In genomic region chr2:218229851-218230250, GRCh38 we compare ENCODE assay signal across 8 cellular contexts. TPM values are rescaled to one million over a fixed set of nuclear protein-coding genes. Genes with fewer than 3 reads are reported as not detected.
DNase-seq lines count a peak whose midpoint lies in the region; ATAC-seq, FAIRE-seq and TF ChIP-seq lines count a peak whose summit lies in the region.

No MANE protein-coding gene starts in this region.

- DNase-seq in CD8-positive, alpha-beta memory T cell, result no peak
- peak; percentile 40 for DNase-seq in NB4 (ENCODE audit: low read depth)
- DNase-seq in mammary epithelial cell, result peak; percentile 82
- DNase-seq in natural killer cell treated with Interleukin-12 subunit alpha and Interleukin-12 subunit beta and Interleukin-15 and Interleukin-18, amount 100 ng/mL, for 72 hours (ENCODE audit: low spot score), result no peak
- DNase-seq in HEK293T (ENCODE audit: extremely low spot score), result no peak
- DNase-seq in frontal cortex (ENCODE audit: low spot score in 2 of 2), result no peak
- no peak for DNase-seq in H9

- no peaks in the 10 kb centered on the region for H3K9me3 ChIP-seq in CD8-positive, alpha-beta memory T cell (ENCODE audit: low read length)
- H3K9me3 ChIP-seq in mammary epithelial cell (replicated peaks; ENCODE audit: insufficient read depth, low read length), result no peaks in the 10 kb centered on the region
- H3K9me3 ChIP-seq in H9 (ENCODE audit: control insufficient read depth, low read depth, low read length), result no peaks in the 10 kb centered on the region

- H2AFZ ChIP-seq in mammary epithelial cell (ENCODE audit: low read depth, low read length), result no peak overlapping the region
- H2AFZ ChIP-seq in H9 (ENCODE audit: low read length), result no peak overlapping the region

- H3K4ac ChIP-seq in H9 (ENCODE audit: low read depth, low read length), result no peak overlapping the region

- no peak overlapping the region for H4K8ac ChIP-seq in H9 (replicated peaks; ENCODE audit: insufficient read length, low read depth, low read length)

- peaks cover 52% of the 10 kb centered on the region for H3K36me3 ChIP-seq in CD8-positive, alpha-beta memory T cell (ENCODE audit: insufficient read depth, low read length)
- peaks cover 52% of the 10 kb centered on the region for H3K36me3 ChIP-seq in mammary epithelial cell (ENCODE audit: insufficient read depth, low read length)

- H3K23me2 ChIP-seq in H9 (ENCODE audit: insufficient read length, low read depth, low read length, poor library complexity, severe bottlenecking), result no peaks in the 10 kb centered on the region

- no TSS peak for BruUV-seq in mammary epithelial cell (replicated peaks; lab: Mats Ljungman, UMichigan)

- H4K20me1 ChIP-seq in mammary epithelial cell (ENCODE audit: insufficient read depth, low read length) (peaks cover 4% of the 10 kb centered on the region), H9 (ENCODE audit: control insufficient read depth, insufficient read depth, insufficient read length) (no peaks in the 10 kb centered on the region)

- no peak for FAIRE-seq in frontal cortex (lab: Jason Lieb, UNC)

- H3T11ph ChIP-seq in H9 (ENCODE audit: low read length), result no peak overlapping the region

- no peak overlapping the region for H3K27ac ChIP-seq in CD8-positive, alpha-beta memory T cell (ENCODE audit: low read depth, low read length)
- peak overlapping the region; percentile 76 for H3K27ac ChIP-seq in mammary epithelial cell (ENCODE audit: insufficient read depth, low read depth, low read length)
- H3K27ac ChIP-seq in H9 (ENCODE audit: insufficient read length, low read depth, low read length), result no peak overlapping the region

- H3K27me3 Mint-ChIP-seq in CD8-positive, alpha-beta memory T cell, result no peaks in the 10 kb centered on the region
- no peaks in the 10 kb centered on the region for H3K27me3 Mint-ChIP-seq in natural killer cell treated with Interleukin-12 subunit alpha and Interleukin-12 subunit beta and Interleukin-15 and Interleukin-18, amount 100 ng/mL, for 72 hours
- H3K27me3 Mint-ChIP-seq in H9 (ENCODE audit: low read depth), result no peaks in the 10 kb centered on the region

- H2BK5ac ChIP-seq in H9 (ENCODE audit: insufficient read length, low read length), result no peak overlapping the region

- H3K4me2 ChIP-seq in mammary epithelial cell (ENCODE audit: insufficient read depth, low read depth, low read length) (peak overlapping the region; percentile 73), H9 (ENCODE audit: insufficient read depth, insufficient read length, low read length) (no peak overlapping the region)

- no peak overlapping the region for H3K23ac ChIP-seq in H9 (ENCODE audit: insufficient read length, low read depth, low read length)

- no peak overlapping the region for H4K91ac ChIP-seq in H9 (ENCODE audit: insufficient read length, low read depth, low read length)

- TF ChIP-seq CTCF in NB4 (IDR thresholded peaks at IDR 0.05; ENCODE audit: low read depth, low read length) (no peak), mammary epithelial cell (conservative IDR thresholded peaks at IDR 0.05 in 1 of 2, IDR thresholded peaks at IDR 0.05 in 1 of 2; ENCODE audit: extremely low read depth in 1 of 2, insufficient read depth in 1 of 2, low read depth in 1 of 2, low read length in 2 of 2) (no peak), H9 (conservative IDR thresholded peaks at IDR 0.05) (no peak)

- dilution Hi-C loops in mammary epithelial cell (cut with HindIII; ENCODE audit: low sequenced_read_pairs), result no loop called here

- intact Hi-C loops in mammary epithelial cell (cut with micrococcal nuclease), result loop anchor here (1.0 kb wide), 2 partner anchors 8 to 13 kb away; partner anchors contain the start of gene ARPC2

- no peak overlapping the region for H2BK12ac ChIP-seq in H9 (ENCODE audit: insufficient read length, low read depth, low read length)

- H3K79me2 ChIP-seq in mammary epithelial cell (ENCODE audit: insufficient read depth, low read length) (peaks cover 80% of the 10 kb centered on the region), H9 (ENCODE audit: insufficient read depth, low read length) (peaks cover 2% of the 10 kb centered on the region; the same call in 1 of the 2 replicates)

- no peak overlapping the region for H2BK20ac ChIP-seq in H9 (ENCODE audit: low read depth, low read length, poor library complexity, severe bottlenecking)

- peaks cover 20 to 88% (median 32%) of the 10 kb centered on the region in 3 donors for H3K36me3 Mint-ChIP-seq in CD8-positive, alpha-beta memory T cell
- peaks cover 64% of the 10 kb centered on the region for H3K36me3 Mint-ChIP-seq in natural killer cell treated with Interleukin-12 subunit alpha and Interleukin-12 subunit beta and Interleukin-15 and Interleukin-18, amount 100 ng/mL, for 72 hours
- peaks cover 44 to 90% (median 82%) of the 10 kb centered on the region in 3 experiments for H3K36me3 Mint-ChIP-seq in H9 (ENCODE audit: insufficient read depth in 1 of 3, low read depth in 3 of 3)

- no peak overlapping the region for H3K56ac ChIP-seq in H9 (ENCODE audit: insufficient read length, low read depth, low read length)

- H3K79me1 ChIP-seq in H9 (ENCODE audit: insufficient read depth, low read depth, low read length, poor library complexity, severe bottlenecking), result peaks cover 2% of the 10 kb centered on the region

- POLR2A ChIA-PET in CD8-positive, alpha-beta memory T cell (lab: Charles Lee), result interaction anchor here (0.6 to 2.5 kb wide), 7 partner anchors 9 to 976 kb away, joined by 3 to 10 read pairs (median 3); partner anchors contain the start of genes AAMP, ARPC2 and ZFAND2B
- POLR2A ChIA-PET in HEK293T (lab: Yijun Ruan, JAX), result interaction anchor here (1.4 to 1.5 kb wide), 2 partner anchors 13 to 40 kb away, joined by 3 to 6 read pairs; partner anchors contain the start of genes AAMP and PNKD

- no peak overlapping the region for H2AK5ac ChIP-seq in H9 (ENCODE audit: insufficient read length, low read length)

- no peaks in the 10 kb centered on the region for H3K27me3 ChIP-seq in CD8-positive, alpha-beta memory T cell (ENCODE audit: insufficient read depth, low read length, poor library complexity, severe bottlenecking)
- H3K27me3 ChIP-seq in mammary epithelial cell (ENCODE audit: insufficient read depth, low read length) (no peaks in the 10 kb centered on the region), H9 (ENCODE audit: insufficient read depth, low read length) (no peaks in the 10 kb centered on the region)

- no peak overlapping the region for H3K18ac ChIP-seq in H9 (ENCODE audit: insufficient read length, low read depth, low read length)

- H3K4me3 Mint-ChIP-seq in CD8-positive, alpha-beta memory T cell, result peak overlapping the region in 5 of 7 donors; percentile 57 to 79 (median 67)
- H3K4me3 Mint-ChIP-seq in natural killer cell treated with Interleukin-12 subunit alpha and Interleukin-12 subunit beta and Interleukin-15 and Interleukin-18, amount 100 ng/mL, for 72 hours, result peak overlapping the region; percentile 79
- no peak overlapping the region for H3K4me3 Mint-ChIP-seq in H9

- H2BK15ac ChIP-seq in H9 (ENCODE audit: low read depth, low read length), result no peak overlapping the region

- ATAC-seq in natural killer cell treated with Interleukin-12 subunit alpha and Interleukin-12 subunit beta and Interleukin-15 and Interleukin-18, amount 100 ng/mL, for 72 hours, result peak; percentile 45 to 64
- no peak for ATAC-seq in GM19455 (IDR thresholded peaks at IDR 0.05; ENCODE audit: unreplicated experiment)

- no peak overlapping the region for H2BK120ac ChIP-seq in H9 (ENCODE audit: low read depth, low read length, poor library complexity, severe bottlenecking)

- peak overlapping the region; percentile 53 to 96 (median 90) for H3K27ac Mint-ChIP-seq in CD8-positive, alpha-beta memory T cell
- peak overlapping the region; percentile 91 to 94 for H3K27ac Mint-ChIP-seq in natural killer cell treated with Interleukin-12 subunit alpha and Interleukin-12 subunit beta and Interleukin-15 and Interleukin-18, amount 100 ng/mL, for 72 hours
- H3K27ac Mint-ChIP-seq in H9, result no peak overlapping the region

- H3K9me3 Mint-ChIP-seq in CD8-positive, alpha-beta memory T cell, result no peaks in the 10 kb centered on the region
- no peaks in the 10 kb centered on the region for H3K9me3 Mint-ChIP-seq in natural killer cell treated with Interleukin-12 subunit alpha and Interleukin-12 subunit beta and Interleukin-15 and Interleukin-18, amount 100 ng/mL, for 72 hours
- H3K9me3 Mint-ChIP-seq in H9, result no peaks in the 10 kb centered on the region

- WGBS in mammary epithelial cell (ENCODE audit: low coverage, missing lambda C conversion rate), result 26% methylated on average over 4 of the region's 4 CpGs
- WGBS in H9 (ENCODE audit: extremely low coverage, insufficient read length, low lambda C conversion rate), result no CpG with 5 or more reads among the region's 4 CpGs

- peak overlapping the region; percentile 10 for H3K4me3 ChIP-seq in CD8-positive, alpha-beta memory T cell (ENCODE audit: low read length)
- H3K4me3 ChIP-seq in NB4 (ENCODE audit: low read depth, low read length), result peak overlapping the region; percentile 25
- peak overlapping the region in 1 of 3 experiments; percentile 32 for H3K4me3 ChIP-seq in mammary epithelial cell (replicated peaks in 1 of 3; ENCODE audit: insufficient read depth in 1 of 3, low read depth in 2 of 3, low read length in 3 of 3)

- H4K5ac ChIP-seq in H9 (ENCODE audit: insufficient read length, low read depth, low read length), result no peak overlapping the region

- H3K14ac ChIP-seq in H9 (ENCODE audit: insufficient read depth, low read length), result no peak overlapping the region

- no peak for TF ChIP-seq POLR2A in NB4 (IDR thresholded peaks at IDR 0.05; ENCODE audit: extremely low read depth, insufficient read length)

- CTCF ChIA-PET in CD8-positive, alpha-beta memory T cell (lab: Charles Lee), result interaction anchor here (1.0 to 2.6 kb wide), 6 partner anchors 10 to 57 kb away, joined by 4 to 13 read pairs (median 8); partner anchors contain the start of genes AAMP, ARPC2 and PNKD
- CTCF ChIA-PET in mammary epithelial cell (lab: Charles Lee; ENCODE audit: low non-redundant PET) (no interaction called here), HEK293T (lab: Yijun Ruan, JAX) (no interaction called here)

- peaks cover 69 to 87% (median 84%) of the 10 kb centered on the region in 3 donors for H3K4me1 Mint-ChIP-seq in CD8-positive, alpha-beta memory T cell
- peaks cover 54 to 70% of the 10 kb centered on the region in 2 donors for H3K4me1 Mint-ChIP-seq in natural killer cell treated with Interleukin-12 subunit alpha and Interleukin-12 subunit beta and Interleukin-15 and Interleukin-18, amount 100 ng/mL, for 72 hours (ENCODE audit: low read depth in 2 of 2)
- H3K4me1 Mint-ChIP-seq in H9, result no peaks in the 10 kb centered on the region

- in situ Hi-C loops in mammary epithelial cell (cut with MboI; ENCODE audit: low sequenced_read_pairs in 2 of 2), result no loop called here

- H3K9ac ChIP-seq in mammary epithelial cell (ENCODE audit: insufficient read depth, low read length) (no peak overlapping the region), H9 (ENCODE audit: extremely low read depth, insufficient read length, low read length) (no peak overlapping the region)

- peaks cover 57% of the 10 kb centered on the region for H3K4me1 ChIP-seq in CD8-positive, alpha-beta memory T cell (ENCODE audit: insufficient read depth, low read length)
- H3K4me1 ChIP-seq in mammary epithelial cell (ENCODE audit: insufficient read depth, low read length) (peaks cover 31% of the 10 kb centered on the region), H9 (ENCODE audit: insufficient read depth, low read length) (no peaks in the 10 kb centered on the region)

RNA-seq across cellular contexts. Expression of gene ARPC2, which starts 12.9 kb away (rescaled TPM):
- 100 to 1,000 TPM; 575 to 600 TPM for total RNA-seq in CD8-positive, alpha-beta memory T cell
- 970 TPM for polyA plus RNA-seq in CD8-positive, alpha-beta memory T cell
- 100 to 1,000 TPM; 523 to 644 TPM for total RNA-seq in mammary epithelial cell
- polyA plus RNA-seq in mammary epithelial cell, result 961 TPM
- polyA minus RNA-seq in mammary epithelial cell, result 351 TPM
- total RNA-seq in natural killer cell treated with Interleukin-12 subunit alpha and Interleukin-12 subunit beta and Interleukin-15 and Interleukin-18, amount 100 ng/mL, for 72 hours, result 100 to 1,000 TPM; 509 to 675 TPM
- total RNA-seq in frontal cortex, result 139 TPM
- 197 and 204 TPM in 2 replicates for total RNA-seq in H9 (2021)

RNA-seq across cellular contexts. Expression of gene GPBAR1, which starts 31.0 kb away (rescaled TPM):
- under 1 TPM; 0.51 to 0.72 TPM for total RNA-seq in CD8-positive, alpha-beta memory T cell
- not detected for polyA plus RNA-seq in CD8-positive, alpha-beta memory T cell
- total RNA-seq in mammary epithelial cell (under 1 TPM; 0.49 to 0.83 TPM), frontal cortex (not detected), H9 (2021) (0.37 and 0.44 TPM in 2 replicates)
- 0.03 TPM for polyA plus RNA-seq in mammary epithelial cell
- polyA minus RNA-seq in mammary epithelial cell, result not detected
- 1 to 10 TPM; 2.6 to 3.0 TPM for total RNA-seq in natural killer cell treated with Interleukin-12 subunit alpha and Interleukin-12 subunit beta and Interleukin-15 and Interleukin-18, amount 100 ng/mL, for 72 hours

RNA-seq across cellular contexts. Expression of gene AAMP, which starts 40.1 kb away (rescaled TPM):
- 10 to 100 TPM; 94.8 to 95.2 TPM for total RNA-seq in CD8-positive, alpha-beta memory T cell
- polyA plus RNA-seq in CD8-positive, alpha-beta memory T cell, result 86.1 TPM
- total RNA-seq in mammary epithelial cell, result 10 to 100 TPM; 80.2 to 87.6 TPM
- polyA plus RNA-seq in mammary epithelial cell, result 112 TPM
- polyA minus RNA-seq in mammary epithelial cell, result 85.9 TPM
- total RNA-seq in natural killer cell treated with Interleukin-12 subunit alpha and Interleukin-12 subunit beta and Interleukin-15 and Interleukin-18, amount 100 ng/mL, for 72 hours, result 100 to 1,000 TPM in 1 of 2 donors, 10 to 100 TPM in 1; 75.6 to 104 TPM
- total RNA-seq in frontal cortex, result 98.2 TPM
- total RNA-seq in H9 (2021), result 103 and 106 TPM in 2 replicates

RNA-seq across cellular contexts. Expression of gene PNKD, which starts 40.5 kb away (rescaled TPM):
- 10 to 100 TPM; 26.8 to 31.6 TPM for total RNA-seq in CD8-positive, alpha-beta memory T cell
- polyA plus RNA-seq in CD8-positive, alpha-beta memory T cell, result 111 TPM
- total RNA-seq in mammary epithelial cell (10 to 100 TPM; 15.7 to 29.8 TPM), frontal cortex (15.1 TPM), H9 (2021) (31.6 and 32.3 TPM in 2 replicates)
- polyA plus RNA-seq in mammary epithelial cell, result 33.4 TPM
- 61.1 TPM for polyA minus RNA-seq in mammary epithelial cell
- 10 to 100 TPM; 20.6 to 22.0 TPM for total RNA-seq in natural killer cell treated with Interleukin-12 subunit alpha and Interleukin-12 subunit beta and Interleukin-15 and Interleukin-18, amount 100 ng/mL, for 72 hours

Comparison
In these comparisons a context has a peak if more than half of its experiments do, and no peak if none do; other contexts are left out.
1. DNase-seq: peak in NB4 (single experiment) and mammary epithelial cell (single experiment); none in CD8-positive, alpha-beta memory T cell (0 of 5), natural killer cell treated with Interleukin-12 subunit alpha and Interleukin-12 subunit beta and Interleukin-15 and Interleukin-18, amount 100 ng/mL, for 72 hours (single experiment), HEK293T (single experiment), frontal cortex (0 of 2) and H9 (single experiment).
2. H3K27ac Mint-ChIP-seq: peak in CD8-positive, alpha-beta memory T cell (8 of 8) and natural killer cell treated with Interleukin-12 subunit alpha and Interleukin-12 subunit beta and Interleukin-15 and Interleukin-18, amount 100 ng/mL, for 72 hours (2 of 2); none in H9 (0 of 3).
3. H3K4me3 Mint-ChIP-seq: peak in CD8-positive, alpha-beta memory T cell (5 of 7) and natural killer cell treated with Interleukin-12 subunit alpha and Interleukin-12 subunit beta and Interleukin-15 and Interleukin-18, amount 100 ng/mL, for 72 hours (single experiment); none in H9 (0 of 2).